ENCODE assay signal across 26 cellular contexts in the genomic region with DNA sequence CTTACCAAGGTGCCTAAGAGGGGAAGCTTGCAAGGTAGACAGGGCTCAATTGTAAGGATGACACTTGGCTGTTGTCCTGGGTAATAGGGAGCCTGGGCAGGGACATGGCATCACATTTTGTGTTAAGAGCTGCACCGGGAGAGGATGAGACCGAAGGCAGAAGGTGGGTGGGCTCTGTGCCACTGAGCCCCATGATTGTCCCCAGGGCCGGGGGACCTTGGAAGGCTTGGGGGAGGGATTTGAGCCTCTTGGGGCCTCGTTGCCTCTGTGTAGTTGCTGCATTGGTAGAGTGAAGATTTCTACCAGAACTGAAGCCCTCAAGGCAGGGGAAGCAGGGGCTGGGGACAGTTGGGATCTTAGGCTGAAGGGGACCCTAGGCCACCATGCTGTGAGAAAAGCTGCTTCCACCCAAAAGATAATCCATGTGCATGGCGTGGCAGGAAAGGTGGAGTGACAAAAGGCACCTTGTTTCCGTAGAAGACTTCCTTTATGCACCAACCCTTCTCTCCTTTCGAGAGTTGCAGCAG. TPM values are rescaled to one million over a fixed set of nuclear protein-coding genes. Genes with fewer than 3 reads are reported as not detected.
"Had no signal": no experiment of that assay in that cellular context is flagged by ENCODE, and none has a peak within 500 bp of the region (broad histone marks: within the 10 kb centered on the region; RNA-seq: fewer than 3 reads in every experiment).

No MANE protein-coding gene starts in this region.

- H3K27me3 Mint-ChIP-seq: activated CD4-positive, alpha-beta memory T cell treated with anti-CD3 and anti-CD28 coated beads, Interleukin-2, amount 10 ng/mL, durations not matched to agents 7 days and 5 days; activated CD4-positive, alpha-beta T cell treated with anti-CD3 and anti-CD28 coated beads, Interleukin-2, amount 10 ng/mL, durations not matched to agents 7 days and 5 days; activated naive CD8-positive, alpha-beta T cell; stimulated activated naive CD8-positive, alpha-beta T cell treated with anti-CD3 and anti-CD28 coated beads, Interleukin-15, Interleukin-2, amounts not matched to agents 100 ng/mL and 50 ng/mL, for 24 hours had no signal

- H3K9me3 ChIP-seq: body of pancreas, heart right ventricle, left lung, lower lobe of right lung, mucosa of descending colon, right atrium auricular region, thyroid gland had no signal

- H3K4me1 ChIP-seq: left lung, lower lobe of right lung, right atrium auricular region, thyroid gland had no signal

- H3K36me3 Mint-ChIP-seq: activated naive CD8-positive, alpha-beta T cell had no signal

- H3K4me3 Mint-ChIP-seq: activated CD4-positive, alpha-beta memory T cell treated with anti-CD3 and anti-CD28 coated beads, Interleukin-2, amount 10 ng/mL, durations not matched to agents 7 days and 5 days; activated CD4-positive, alpha-beta T cell treated with anti-CD3 and anti-CD28 coated beads, Interleukin-2, amount 10 ng/mL, durations not matched to agents 7 days and 5 days; activated naive CD8-positive, alpha-beta T cell; activated T-cell treated with anti-CD3 and anti-CD28 coated beads, Interleukin-2, amount 50 U/mL, for 4 hours; endodermal cell; nephron progenitor cell; stimulated activated naive CD8-positive, alpha-beta T cell treated with anti-CD3 and anti-CD28 coated beads, Interleukin-15, Interleukin-2, amounts not matched to agents 100 ng/mL and 50 ng/mL, for 24 hours had no signal

- H3K9me3 Mint-ChIP-seq: activated CD4-positive, alpha-beta memory T cell treated with anti-CD3 and anti-CD28 coated beads, Interleukin-2, amount 10 ng/mL, durations not matched to agents 7 days and 5 days; activated CD4-positive, alpha-beta T cell treated with anti-CD3 and anti-CD28 coated beads, Interleukin-2, amount 10 ng/mL, durations not matched to agents 7 days and 5 days; activated T-cell treated with anti-CD3 and anti-CD28 coated beads, Interleukin-2, amount 50 U/mL, for 4 hours; activated T-helper 2 cell treated with anti-CD3 and anti-CD28 coated beads, Interferon-gamma antibody, Interleukin-2, Interleukin-4, amounts not matched to agents 10 μg/mL and 5 μg/mL and 100 μg/mL, durations not matched to agents 14 hours and 24 hours and 36 hours; endodermal cell; nephron progenitor cell; stimulated activated naive CD8-positive, alpha-beta T cell treated with anti-CD3 and anti-CD28 coated beads, Interleukin-15, Interleukin-2, amounts not matched to agents 100 ng/mL and 50 ng/mL, for 24 hours had no signal

- H3K27me3 ChIP-seq: body of pancreas, heart right ventricle, left lung, right atrium auricular region, thyroid gland had no signal

- H3K36me3 ChIP-seq: heart right ventricle, left lung, lower lobe of right lung, right atrium auricular region, thyroid gland had no signal

- H3K27ac ChIP-seq: body of pancreas, heart right ventricle, left lung, lower lobe of right lung, right atrium auricular region, thyroid gland had no signal

- ATAC-seq: activated T-cell treated with anti-CD3 and anti-CD28 coated beads, Interleukin-2, amount 50 U/mL, for 4 hours; body of pancreas; esophagus mucosa; heart right ventricle; left lung; lower lobe of right lung; mucosa of descending colon had no signal

- H3K4me3 ChIP-seq: body of pancreas, heart right ventricle, left lung, lower lobe of right lung, mucosa of descending colon, right atrium auricular region, thyroid gland had no signal

- DNase-seq: activated CD4-positive, alpha-beta memory T cell treated with anti-CD3 and anti-CD28 coated beads, Interleukin-2, amount 10 ng/mL, durations not matched to agents 7 days and 5 days; activated CD4-positive, alpha-beta T cell treated with anti-CD3 and anti-CD28 coated beads for 1 hour; activated CD4-positive, alpha-beta T cell treated with anti-CD3 and anti-CD28 coated beads, Interleukin-2, amount 10 ng/mL, durations not matched to agents 7 days and 5 days; activated naive CD4-positive, alpha-beta T cell treated with Interleukin-2 at 50 U/mL for 16 hours; activated T-cell treated with anti-CD3 and anti-CD28 coated beads, Interleukin-2, amount 50 U/mL, for 4 hours; anterior cingulate cortex; cerebellar nuclear complex; endodermal cell; foreskin fibroblast; heart right ventricle; left lung; mesendoderm; nephron progenitor cell; occipital lobe; stimulated activated CD4-positive, alpha-beta T cell treated with anti-CD3 and anti-CD28 coated beads, Interleukin-12 subunit alpha, Interleukin-12 subunit beta, amount 100 ng/mL, for 4 hours; stimulated activated CD4-positive, alpha-beta T cell treated with anti-CD3 and anti-CD28 coated beads, Interleukin-4, amount 100 ng/mL, for 1 hour; T-helper 2 cell; thyroid gland had no signal

- H3K27ac Mint-ChIP-seq: activated CD4-positive, alpha-beta memory T cell treated with anti-CD3 and anti-CD28 coated beads, Interleukin-2, amount 10 ng/mL, durations not matched to agents 7 days and 5 days; activated CD4-positive, alpha-beta T cell treated with anti-CD3 and anti-CD28 coated beads, Interleukin-2, amount 10 ng/mL, durations not matched to agents 7 days and 5 days; activated naive CD8-positive, alpha-beta T cell; activated T-helper 2 cell treated with anti-CD3 and anti-CD28 coated beads, Interferon-gamma antibody, Interleukin-2, Interleukin-4, amounts not matched to agents 10 μg/mL and 5 μg/mL and 100 μg/mL, durations not matched to agents 14 hours and 24 hours and 36 hours; endodermal cell; nephron progenitor cell; stimulated activated naive CD8-positive, alpha-beta T cell treated with anti-CD3 and anti-CD28 coated beads, Interleukin-15, Interleukin-2, amounts not matched to agents 100 ng/mL and 50 ng/mL, for 24 hours had no signal

- H3K4me1 Mint-ChIP-seq: activated CD4-positive, alpha-beta memory T cell treated with anti-CD3 and anti-CD28 coated beads, Interleukin-2, amount 10 ng/mL, durations not matched to agents 7 days and 5 days; activated CD4-positive, alpha-beta T cell treated with anti-CD3 and anti-CD28 coated beads, Interleukin-2, amount 10 ng/mL, durations not matched to agents 7 days and 5 days had no signal

RNA-seq across cellular contexts. Expression of a gene that starts 11.9 kb away (rescaled TPM):
- total RNA-seq: activated CD4-positive, alpha-beta memory T cell treated with anti-CD3 and anti-CD28 coated beads, Interleukin-2, amount 10 ng/mL, durations not matched to agents 7 days and 5 days; activated T-helper 2 cell treated with anti-CD3 and anti-CD28 coated beads, Interferon-gamma antibody, Interleukin-2, Interleukin-4, amounts not matched to agents 10 μg/mL and 5 μg/mL and 100 μg/mL, durations not matched to agents 14 hours and 24 hours and 36 hours; body of pancreas had no signal
